3 cellular contexts compared by ENCODE assay signal in genomic region chr17:224576-224975, GRCh38. TPM values are rescaled to one million over a fixed set of nuclear protein-coding genes. Genes with fewer than 3 reads are reported as not detected.
"Had no signal": no experiment of that assay in that cellular context is flagged by ENCODE, and none has a peak within 500 bp of the region (broad histone marks: within the 10 kb centered on the region; RNA-seq: fewer than 3 reads in every experiment).

No MANE protein-coding gene starts in this region.

RNA-seq across cellular contexts. Expression of gene DOC2B, which starts 43.1 kb away (rescaled TPM):
- polyA plus RNA-seq: immature natural killer cell, keratinocyte, mammary epithelial cell had no signal
